12 cellular contexts compared by ENCODE assay signal in the genomic region with DNA sequence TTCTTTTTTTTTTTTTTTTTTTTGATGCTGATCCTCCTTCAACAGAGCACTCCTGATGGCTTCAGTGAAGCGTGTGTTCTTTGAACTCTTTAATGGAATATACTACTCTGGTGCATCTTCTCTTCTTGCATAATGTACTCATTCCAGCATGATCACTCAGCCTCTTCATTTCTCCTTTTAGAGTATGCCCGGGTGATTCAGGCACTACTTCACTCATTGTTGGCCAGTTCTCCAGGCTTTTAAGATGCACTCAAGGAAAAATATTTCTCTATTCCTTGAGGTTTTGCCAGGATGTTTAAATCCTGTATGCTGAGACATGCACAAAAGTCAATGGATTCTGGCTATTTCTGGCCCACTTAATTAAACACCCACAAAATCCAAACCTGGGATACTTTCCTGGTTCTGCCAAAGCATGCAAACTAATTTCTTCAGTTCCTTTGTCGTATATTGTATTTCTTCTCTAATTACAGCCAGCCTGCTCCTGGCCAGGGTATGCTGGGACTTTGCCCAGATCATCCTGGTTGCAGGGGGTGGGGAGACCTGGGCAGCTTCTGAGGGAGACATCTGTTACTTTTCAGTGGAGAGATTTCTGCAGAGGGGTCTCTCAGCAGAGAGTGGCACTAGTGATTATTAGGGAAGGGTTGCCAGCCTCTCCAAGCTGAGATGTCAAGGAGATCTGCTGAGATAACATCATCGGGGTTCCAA.
A peak's percentile ranks its signal among the peaks of the same experiment; 100 is the strongest.
DNase-seq lines count a peak whose midpoint lies in the region; ATAC-seq, FAIRE-seq and TF ChIP-seq lines count a peak whose summit lies in the region.
"Had no signal": no experiment of that assay in that cellular context is flagged by ENCODE, and none has a peak within 500 bp of the region (broad histone marks: within the 10 kb centered on the region; RNA-seq: fewer than 3 reads in every experiment).

No MANE protein-coding gene starts in this region.

- intact Hi-C loops in transverse colon (cut with DNase I; ENCODE audit: low total_unique reads): no loop called here

- DNase-seq in A172 (ENCODE audit: low spot score): peak; percentile 3
- DNase-seq in HCEC 1CT: peak; percentile 81
- DNase-seq in amniotic epithelial cell (ENCODE audit: low read depth): peak; percentile 90
- peak; percentile 5 for DNase-seq in globus pallidus (ENCODE audit: low spot score)
- no peak for DNase-seq in NCI-H2029 treated with DMSO at 0.1 percent for 48 hours (lab: John Stamatoyannopoulos, UW)
- DNase-seq in transverse colon: no peak
- no peak for DNase-seq in small intestine
- DNase-seq: activated CD4-positive, alpha-beta T cell treated with anti-CD3 and anti-CD28 coated beads for 48 hours; tibial artery had no signal

- no peaks in the 10 kb centered on the region for H3K36me3 ChIP-seq in transverse colon
- no peaks in the 10 kb centered on the region for H3K36me3 ChIP-seq in small intestine (ENCODE audit: control insufficient read depth in 2 of 2, insufficient read depth in 2 of 2, low read length in 2 of 2)
- H3K36me3 ChIP-seq: tibial artery had no signal

- H3K9me3 ChIP-seq in transverse colon: no peaks in the 10 kb centered on the region
- no peaks in the 10 kb centered on the region for H3K9me3 ChIP-seq in small intestine (ENCODE audit: control insufficient read depth, low read depth)
- H3K9me3 ChIP-seq: tibial artery had no signal

- H3K4me1 ChIP-seq in transverse colon (no peaks in the 10 kb centered on the region), small intestine (ENCODE audit: control insufficient read depth in 2 of 2, insufficient read depth in 1 of 2, low read depth in 1 of 2, low read length in 1 of 2) (no peaks in the 10 kb centered on the region)
- H3K4me1 ChIP-seq: tibial artery had no signal

- in situ Hi-C loops in transverse colon (cut with MboI; ENCODE audit: low pct_ligation_motif_present in 1 of 4, low pct_unique_long_range_greater_than_20kb in 1 of 4, low sequenced_read_pairs in 3 of 4): no loop called here

- TF ChIP-seq EP300 in transverse colon (IDR thresholded peaks at IDR 0.05; ENCODE audit: low read depth): no peak

- no peak for TF ChIP-seq POLR2A in transverse colon (IDR thresholded peaks at IDR 0.05)

- no peak overlapping the region for H3K4me3 ChIP-seq in transverse colon
- no peak overlapping the region for H3K4me3 ChIP-seq in small intestine (ENCODE audit: low read depth in 1 of 2, low read length in 2 of 2)
- H3K4me3 ChIP-seq: tibial artery had no signal

- H3K27me3 ChIP-seq in transverse colon (no peaks in the 10 kb centered on the region), small intestine (ENCODE audit: control insufficient read depth in 2 of 2, insufficient read depth in 2 of 2, low read length in 2 of 2) (no peaks in the 10 kb centered on the region)
- H3K27me3 ChIP-seq: tibial artery had no signal

- WGBS in transverse colon (ENCODE audit: low coverage in 1 of 2), 2 donors: 60 to 69% methylated on average over 4 of the region's 4 CpGs
- WGBS in small intestine, 3 donors: 70 to 77% (median 70%) methylated on average over 4 of the region's 4 CpGs

- no peak for TF ChIP-seq CTCF in transverse colon (IDR thresholded peaks at IDR 0.05)

- no peak for ATAC-seq in GM18519 (IDR thresholded peaks at IDR 0.05; ENCODE audit: low FRiP score, unreplicated experiment)

- no peak for FAIRE-seq in small intestine (lab: Jason Lieb, UNC)
- FAIRE-seq: endometrium, GM12891 had no signal

- H3K27ac ChIP-seq in transverse colon (no peak overlapping the region), small intestine (ENCODE audit: low read depth in 1 of 2, low read length in 1 of 2) (no peak overlapping the region)
- H3K27ac ChIP-seq: tibial artery had no signal

Comparison
In these comparisons a context has a peak if more than half of its experiments do, and no peak if none do; other contexts are left out.
1. DNase-seq: peak in A172 (single experiment), HCEC 1CT (single experiment), amniotic epithelial cell (single experiment) and globus pallidus (single experiment); none in NCI-H2029 treated with DMSO at 0.1 percent for 48 hours (single experiment), transverse colon (single experiment) and small intestine (single experiment).